In genomic region chr6:43990275-43990626, GRCh38 we compare ENCODE assay signal across 11 cellular contexts.
DNase-seq lines count a peak whose midpoint lies in the region; ATAC-seq, FAIRE-seq and TF ChIP-seq lines count a peak whose summit lies in the region.
"Had no signal": no experiment of that assay in that cellular context is flagged by ENCODE, and none has a peak within 500 bp of the region (broad histone marks: within the 10 kb centered on the region; RNA-seq: fewer than 3 reads in every experiment).

No MANE protein-coding gene starts in this region.

- no peak for FAIRE-seq in K562 (lab: Jason Lieb, UNC)
- FAIRE-seq: small intestine had no signal

- H2AFZ ChIP-seq in SK-N-SH (ENCODE audit: low read depth) = no peak overlapping the region
- H2AFZ ChIP-seq in K562 (ENCODE audit: low read depth, low read length) = peak overlapping the region; percentile 71
- H2AFZ ChIP-seq in mesenchymal stem cell (ENCODE audit: low read depth, low read length) = no peak overlapping the region

- intact Hi-C loops in K562 (cut with micrococcal nuclease) = no loop called here

- no peaks in the 10 kb centered on the region for H4K20me1 ChIP-seq in SK-N-SH (ENCODE audit: insufficient read depth)
- no peaks in the 10 kb centered on the region for H4K20me1 ChIP-seq in K562 (replicated peaks; ENCODE audit: control insufficient read depth, insufficient read depth, low read length)

- ATAC-seq in SK-N-SH treated with all-trans-retinoic acid at 6 μM for 48 hours = peak; percentile 54
- ATAC-seq in K562 = no peak
- no peak for ATAC-seq in HG03108 (IDR thresholded peaks at IDR 0.05; ENCODE audit: unreplicated experiment)
- no peak for ATAC-seq in GM21619 (IDR thresholded peaks at IDR 0.05; ENCODE audit: unreplicated experiment)
- no peak for ATAC-seq in HG03039 (IDR thresholded peaks at IDR 0.05; ENCODE audit: unreplicated experiment)

- peak overlapping the region; percentile 91 for H2BK15ac ChIP-seq in mesenchymal stem cell (ENCODE audit: low read depth, poor library complexity, severe bottlenecking)

- CTCF ChIA-PET in SK-N-SH (lab: Yijun Ruan, JAX) (interaction anchor here (0.6 to 4.9 kb wide), 16 partner anchors 10 to 221 kb away, joined by 3 to 33 read pairs (median 7); partner anchors contain the start of gene VEGFA), K562 (lab: Yijun Ruan, JAX; ENCODE audit: low intra/inter-chr PET ratio) (no interaction called here)

- no peaks in the 10 kb centered on the region for H3K9me3 ChIP-seq in SK-N-SH
- no peaks in the 10 kb centered on the region for H3K9me3 ChIP-seq in K562 (replicated peaks; ENCODE audit: control insufficient read depth, insufficient read depth, low read depth, low read length)
- no peaks in the 10 kb centered on the region for H3K9me3 ChIP-seq in mesenchymal stem cell (ENCODE audit: control insufficient read depth, low read length)

- peak overlapping the region in 1 of 2 experiments; percentile 95 for H3K14ac ChIP-seq in mesenchymal stem cell (ENCODE audit: low read length in 2 of 2)

- H2AK5ac ChIP-seq in mesenchymal stem cell (ENCODE audit: low read length, severe bottlenecking) = peak overlapping the region; percentile 51

- TF ChIP-seq RAD21 in SK-N-SH (IDR thresholded peaks at IDR 0.05; ENCODE audit: low read length) (no peak), K562 (CRISPR knock-in tag; conservative IDR thresholded peaks at IDR 0.05 in 1 of 2, IDR thresholded peaks at IDR 0.05 in 1 of 2) (no peak)

- H4K8ac ChIP-seq in mesenchymal stem cell (ENCODE audit: low read length) = peak overlapping the region; percentile 88

- BruUV-seq in K562 (replicated peaks; lab: Mats Ljungman, UMichigan) = no TSS peak

- TF ChIP-seq CTCF in SK-N-SH (IDR thresholded peaks at IDR 0.05) = no peak
- TF ChIP-seq CTCF in K562 (IDR thresholded peaks at IDR 0.05 in 2 of 3, conservative IDR thresholded peaks at IDR 0.05 in 1 of 3; ENCODE audit: insufficient read depth in 2 of 3, low read depth in 1 of 3, low read length in 3 of 3) = no peak

- TF ChIP-seq EP300 in SK-N-SH (IDR thresholded peaks at IDR 0.05; ENCODE audit: borderline replicate concordance in 1 of 2, low read depth in 1 of 2, low read length in 1 of 2) = no peak
- no peak for TF ChIP-seq EP300 in K562 (IDR thresholded peaks at IDR 0.05; ENCODE audit: low read length)

- H3K27ac ChIP-seq in SK-N-SH (ENCODE audit: low read depth in 2 of 2, low read length in 1 of 2) = peak overlapping the region in 1 of 2 experiments; percentile 98; a peak in 2 of 4 replicates
- no peak overlapping the region for H3K27ac ChIP-seq in K562 (ENCODE audit: extremely low read depth, low read depth, low read length)
- peak overlapping the region; percentile 59 for H3K27ac ChIP-seq in mesenchymal stem cell (ENCODE audit: low read length, poor library complexity, severe bottlenecking)

- DNase-seq in SK-N-SH (no peak), K562 (ENCODE audit: extremely low read depth in 1 of 4, low spot score in 3 of 4) (no peak), mesenchymal stem cell (no peak)
- DNase-seq in activated T-cell treated with anti-CD3 and anti-CD28 coated beads, Interleukin-2, amount 50 U/mL, for 1 hour = no peak
- DNase-seq: activated naive CD4-positive, alpha-beta T cell treated with Interleukin-2 at 50 U/mL for 16 hours; GOT3 had no signal

- H3K4me1 ChIP-seq in SK-N-SH (ENCODE audit: control insufficient read depth in 1 of 2, insufficient read depth in 2 of 2, low read depth in 1 of 2, low read length in 1 of 2) (peaks cover 17 to 67% of the 10 kb centered on the region in 2 experiments; a peak in 2 of 4 replicates), K562 (replicated peaks in 1 of 2; ENCODE audit: control insufficient read depth in 2 of 2, insufficient read depth in 2 of 2, low read length in 2 of 2) (peaks cover 47 to 60% of the 10 kb centered on the region in 2 experiments), mesenchymal stem cell (ENCODE audit: control insufficient read depth, insufficient read depth, low read depth, low read length) (peaks cover 41% of the 10 kb centered on the region)

- H3K9me2 ChIP-seq in SK-N-SH = no peaks in the 10 kb centered on the region

- H2BK5ac ChIP-seq in mesenchymal stem cell (ENCODE audit: low read depth, low read length, poor library complexity, severe bottlenecking) = no peak overlapping the region

- H3K23ac ChIP-seq in mesenchymal stem cell (ENCODE audit: low read length in 2 of 2) = peak overlapping the region in 1 of 2 experiments; percentile 83

- H3K79me2 ChIP-seq in SK-N-SH (ENCODE audit: insufficient read depth) (no peaks in the 10 kb centered on the region), K562 (ENCODE audit: control insufficient read depth, insufficient read depth, low read length) (no peaks in the 10 kb centered on the region)

- peak overlapping the region; percentile 84 to 96 for H3K18ac ChIP-seq in mesenchymal stem cell (ENCODE audit: low read depth in 1 of 2, low read length in 2 of 2)

- no peak for TF ChIP-seq POLR2A in K562 (conservative IDR thresholded peaks at IDR 0.05)

- H3K27me3 ChIP-seq in SK-N-SH (ENCODE audit: insufficient read depth) = no peaks in the 10 kb centered on the region
- H3K27me3 ChIP-seq in K562 (ENCODE audit: control insufficient read depth in 2 of 2, insufficient read depth in 2 of 2, low read length in 2 of 2) = no peaks in the 10 kb centered on the region
- H3K27me3 ChIP-seq in mesenchymal stem cell (ENCODE audit: control insufficient read depth in 1 of 2, insufficient read depth in 1 of 2, low read length in 2 of 2) = peaks cover 0 to 20% of the 10 kb centered on the region in 2 experiments

- H3K36me3 ChIP-seq in SK-N-SH (replicated peaks in 1 of 2; ENCODE audit: control insufficient read depth in 1 of 2, insufficient read depth in 2 of 2, low read length in 1 of 2) (no peaks in the 10 kb centered on the region), K562 (ENCODE audit: control insufficient read depth, insufficient read depth, low read length) (no peaks in the 10 kb centered on the region), mesenchymal stem cell (ENCODE audit: control insufficient read depth in 1 of 2, insufficient read depth in 2 of 2, low read depth in 1 of 2, low read length in 2 of 2) (no peaks in the 10 kb centered on the region)

- H4K91ac ChIP-seq in mesenchymal stem cell (ENCODE audit: low read length) = peak overlapping the region; percentile 91

- H3K4ac ChIP-seq in mesenchymal stem cell (ENCODE audit: low read depth in 1 of 2, low read length in 2 of 2) = peak overlapping the region; percentile 70 to 98

- in situ Hi-C loops in K562 (cut with MboI) = no loop called here

- H3K4me3 ChIP-seq in SK-N-SH (ENCODE audit: low read depth in 2 of 2, low read length in 1 of 2) = no peak overlapping the region
- no peak overlapping the region for H3K4me3 ChIP-seq in K562
- H3K4me3 ChIP-seq in mesenchymal stem cell (ENCODE audit: insufficient read depth in 1 of 2, low read depth in 1 of 2, low read length in 2 of 2) = no peak overlapping the region

- H3K4me2 ChIP-seq in SK-N-SH (no peak overlapping the region), K562 (ENCODE audit: insufficient read depth, low read length) (no peak overlapping the region; the same call in 1 of the 2 replicates), mesenchymal stem cell (ENCODE audit: low read length, poor library complexity, severe bottlenecking) (no peak overlapping the region)

- peak overlapping the region; percentile 95 to 100 for H2BK12ac ChIP-seq in mesenchymal stem cell (ENCODE audit: low read length in 2 of 2)

- H3K79me1 ChIP-seq in mesenchymal stem cell (replicated peaks; ENCODE audit: low read length, poor library complexity, severe bottlenecking) = no peaks in the 10 kb centered on the region

- H3K9me1 ChIP-seq in K562 (ENCODE audit: control insufficient read depth, insufficient read depth, low read length) = no peaks in the 10 kb centered on the region

- no peaks in the 10 kb centered on the region for H3F3A ChIP-seq in SK-N-SH (replicated peaks; ENCODE audit: insufficient read depth)

- 63% methylated on average over 9 of the region's 9 CpGs for WGBS in SK-N-SH (ENCODE audit: low lambda C conversion rate)
- 57% methylated on average over 9 of the region's 9 CpGs for WGBS in K562 (ENCODE audit: insufficient coverage, low coverage, missing lambda C conversion rate)
- 55% methylated on average over 9 of the region's 9 CpGs for WGBS in mesenchymal stem cell

- POLR2A ChIA-PET in SK-N-SH (lab: Yijun Ruan, JAX) = interaction anchor here (0.7 to 3.1 kb wide), 26 partner anchors 8 to 221 kb away, joined by 3 to 24 read pairs (median 5); partner anchors contain the start of gene VEGFA
- POLR2A ChIA-PET in K562 (lab: Yijun Ruan, JAX) = interaction anchor here (0.5 to 1.7 kb wide), 6 partner anchors 14 to 450 kb away, joined by 3 to 5 read pairs (median 3); no protein-coding TSS in a partner anchor

- H2BK120ac ChIP-seq in mesenchymal stem cell (ENCODE audit: low read depth, low read length) = peak overlapping the region; percentile 50

- no peak overlapping the region for H3K9ac ChIP-seq in SK-N-SH
- peak overlapping the region; percentile 33 to 39; a peak in 3 of 4 replicates for H3K9ac ChIP-seq in K562 (ENCODE audit: insufficient read depth in 1 of 2, low read depth in 2 of 2, low read length in 2 of 2)
- no peak overlapping the region for H3K9ac ChIP-seq in mesenchymal stem cell (ENCODE audit: low read length)

TF ChIP-seq in SK-N-SH treated with all-trans-retinoic acid at 6 μM for 48 hours, 23 proteins besides CTCF, POLR2A, EP300 and RAD21 (continues in another document):
- TF ChIP-seq GLIS3 (CRISPR knock-in tag; IDR thresholded peaks at IDR 0.05) (no peak), TOX (CRISPR knock-in tag; IDR thresholded peaks at IDR 0.05; ENCODE audit: borderline replicate concordance) (no peak), TCF4 (CRISPR knock-in tag; IDR thresholded peaks at IDR 0.05; ENCODE audit: borderline replicate concordance) (no peak)

TF ChIP-seq in SK-N-SH, 30 proteins besides CTCF, POLR2A, EP300 and RAD21 (continues in another document):
- TF ChIP-seq TCF12 (IDR thresholded peaks at IDR 0.05) (no peak), TAF1 (IDR thresholded peaks at IDR 0.05; ENCODE audit: borderline replicate concordance, low read depth, low read length) (no peak), NRF1 (IDR thresholded peaks at IDR 0.05; ENCODE audit: low read depth, low read length) (no peak)

TF ChIP-seq in K562, 482 proteins besides CTCF, POLR2A, EP300 and RAD21 (continues in another document):
- TF ChIP-seq C11orf30 (IDR thresholded peaks at IDR 0.05; ENCODE audit: low read depth) = no peak
- TF ChIP-seq ZNF12 (CRISPR knock-in tag; IDR thresholded peaks at IDR 0.05) = no peak
- no peak for TF ChIP-seq ATF3 (IDR thresholded peaks at IDR 0.05)
- TF ChIP-seq ATF3 (CRISPR knock-in tag; conservative IDR thresholded peaks at IDR 0.05) = no peak
- no peak for TF ChIP-seq ZNF699 (CRISPR knock-in tag; IDR thresholded peaks at IDR 0.05; ENCODE audit: insufficient replicate concordance)
- no peak for TF ChIP-seq MECOM (CRISPR knock-in tag; IDR thresholded peaks at IDR 0.05)
- no peak for TF ChIP-seq ZEB2 (IDR thresholded peaks at IDR 0.05)

Comparison
In these comparisons a context has a peak if more than half of its experiments do, and no peak if none do; other contexts are left out.
1. H3K9ac ChIP-seq: peak in K562 (2 of 2); none in SK-N-SH (single experiment) and mesenchymal stem cell (single experiment).